In the genomic region with DNA sequence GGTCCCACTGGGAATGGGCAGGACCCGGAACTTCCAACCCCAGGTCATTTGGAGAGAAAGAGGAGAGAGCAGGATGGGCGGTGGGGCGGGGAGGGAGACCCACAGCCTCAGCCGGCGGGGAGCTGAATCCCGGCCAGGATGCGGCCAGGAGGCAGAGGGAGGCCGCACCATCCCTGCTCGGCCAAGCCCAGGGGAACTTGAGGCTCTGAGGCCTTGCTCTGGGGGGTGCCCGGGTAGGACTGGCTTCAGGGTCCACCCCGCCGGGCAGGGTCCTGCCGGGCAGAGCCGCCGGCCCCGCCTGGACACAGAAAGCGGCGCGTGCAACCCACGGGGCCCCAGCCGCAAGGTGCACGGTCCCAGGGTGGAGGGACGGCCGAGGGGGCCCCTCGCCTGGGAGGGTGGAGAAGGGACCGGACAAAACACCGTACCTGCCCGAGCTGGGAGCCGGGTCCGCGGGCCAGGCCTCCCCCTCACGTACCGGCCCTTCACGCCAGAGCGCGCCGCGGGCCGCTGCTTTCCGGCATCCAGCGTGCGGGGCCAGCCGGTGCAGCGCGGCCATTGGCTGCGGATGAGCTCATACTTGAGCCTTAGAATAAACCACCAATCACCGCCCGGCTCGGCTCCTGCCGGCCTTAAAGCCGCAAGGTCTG, we compare ENCODE assay signal across 8 cellular contexts. TPM values are rescaled to one million over a fixed set of nuclear protein-coding genes. Genes with fewer than 3 reads are reported as not detected.
DNase-seq lines count a peak whose midpoint lies in the region; ATAC-seq and TF ChIP-seq lines count a peak whose summit lies in the region.

A gene with protein sequence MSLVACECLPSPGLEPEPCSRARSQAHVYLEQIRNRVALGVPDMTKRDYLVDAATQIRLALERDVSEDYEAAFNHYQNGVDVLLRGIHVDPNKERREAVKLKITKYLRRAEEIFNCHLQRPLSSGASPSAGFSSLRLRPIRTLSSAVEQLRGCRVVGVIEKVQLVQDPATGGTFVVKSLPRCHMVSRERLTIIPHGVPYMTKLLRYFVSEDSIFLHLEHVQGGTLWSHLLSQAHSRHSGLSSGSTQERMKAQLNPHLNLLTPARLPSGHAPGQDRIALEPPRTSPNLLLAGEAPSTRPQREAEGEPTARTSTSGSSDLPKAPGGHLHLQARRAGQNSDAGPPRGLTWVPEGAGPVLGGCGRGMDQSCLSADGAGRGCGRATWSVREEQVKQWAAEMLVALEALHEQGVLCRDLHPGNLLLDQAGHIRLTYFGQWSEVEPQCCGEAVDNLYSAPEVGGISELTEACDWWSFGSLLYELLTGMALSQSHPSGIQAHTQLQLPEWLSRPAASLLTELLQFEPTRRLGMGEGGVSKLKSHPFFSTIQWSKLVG (minus strand): TSS at position 509 of the 650 bp plus-strand sequence. CDS start 1,719 bp downstream, outside the sequence.

- POLR2A ChIA-PET in GM10248 (lab: Yijun Ruan, JAX) = no interaction called here

- TF ChIP-seq CTCF in GM10248 (IDR thresholded peaks at IDR 0.05; ENCODE audit: control extremely low read depth, extremely low read depth, low read depth, missing control alignments) (no peak), astrocyte of the spinal cord (IDR thresholded peaks at IDR 0.05; ENCODE audit: low read depth, low read length) (no peak)

- CTCF ChIA-PET in GM10248 (lab: Yijun Ruan, JAX) = interaction anchor here (0.6 to 8.4 kb wide), 14 partner anchors 9 to 373 kb away, joined by 3 to 81 read pairs (median 4); no protein-coding TSS in a partner anchor

- peak; percentile 93 for DNase-seq in GM10248 (ENCODE audit: extremely low spot score)
- DNase-seq in NCI-H1694 treated with DMSO at 0.1 percent for 48 hours (lab: John Stamatoyannopoulos, UW) = peak; percentile 96
- peak; percentile 57 for DNase-seq in T-helper 9 cell
- DNase-seq in astrocyte of the spinal cord (ENCODE audit: low read depth, low spot score) = peak; percentile 79
- peak; percentile 71 to 81 for DNase-seq in hippocampal formation (lab: John Stamatoyannopoulos, UW)
- peak; percentile 70 for DNase-seq in renal cortical epithelial cell (ENCODE audit: low read depth)
- DNase-seq in NK-92 (lab: John Stamatoyannopoulos, UW; ENCODE audit: unreplicated experiment) = no peak

- peak; percentile 88 for ATAC-seq in HG02763 (IDR thresholded peaks at IDR 0.05; ENCODE audit: unreplicated experiment)

- in situ Hi-C loops in astrocyte of the spinal cord (cut with HindIII; ENCODE audit: low sequenced_read_pairs) = no loop called here

- peak within 1 kb of the TSS; percentile 51 for H3K4me3 ChIP-seq in astrocyte of the spinal cord (ENCODE audit: low read depth, low read length)

RNA-seq across cellular contexts. Expression of the gene that starts here (rescaled TPM):
- total RNA-seq in renal cortical epithelial cell = 7.9 and 17.7 TPM in 2 replicates
